Comparison of ENCODE assay signal across 1 cellular context in genomic region chr19:45862271-45862563, GRCh38.
TF ChIP-seq lines count a peak whose summit lies in the region.

No MANE protein-coding gene starts in this region.

TF ChIP-seq in HepG2, 621 proteins besides CTCF, POLR2A, EP300 and RAD21:
- TF ChIP-seq TBL1XR1 (IDR thresholded peaks at IDR 0.05; ENCODE audit: borderline replicate concordance, low read length, partially characterized antibody): no peak
- no peak for TF ChIP-seq TAF1 (CRISPR knock-in tag; IDR thresholded peaks at IDR 0.05)
- TF ChIP-seq MZF1 (CRISPR knock-in tag; IDR thresholded peaks at IDR 0.05; ENCODE audit: borderline replicate concordance): no peak
- no peak for TF ChIP-seq ZSCAN29 (CRISPR knock-in tag; conservative IDR thresholded peaks at IDR 0.05)
- 0 out of 2 replicates have a peak, but pooled peaks have one; percentile 8 for TF ChIP-seq KLF6 (CRISPR knock-in tag; IDR thresholded peaks at IDR 0.05)
- TF ChIP-seq SAP130 (CRISPR knock-in tag; IDR thresholded peaks at IDR 0.05; ENCODE audit: low read depth): 0 out of 2 replicates have a peak, but pooled peaks have one; percentile 28
- peak; percentile 26; the same call in 1 of the 2 replicates for TF ChIP-seq RAD51 (IDR thresholded peaks at IDR 0.05; ENCODE audit: borderline replicate concordance)
- 0 out of 2 replicates have a peak, but pooled peaks have one; percentile 11 for TF ChIP-seq ZNF124 (CRISPR knock-in tag; IDR thresholded peaks at IDR 0.05)
- TF ChIP-seq ZSCAN21 (CRISPR knock-in tag; IDR thresholded peaks at IDR 0.05; ENCODE audit: borderline replicate concordance): no peak; the same call in 1 of the 2 replicates
- TF ChIP-seq, protein P1, sequence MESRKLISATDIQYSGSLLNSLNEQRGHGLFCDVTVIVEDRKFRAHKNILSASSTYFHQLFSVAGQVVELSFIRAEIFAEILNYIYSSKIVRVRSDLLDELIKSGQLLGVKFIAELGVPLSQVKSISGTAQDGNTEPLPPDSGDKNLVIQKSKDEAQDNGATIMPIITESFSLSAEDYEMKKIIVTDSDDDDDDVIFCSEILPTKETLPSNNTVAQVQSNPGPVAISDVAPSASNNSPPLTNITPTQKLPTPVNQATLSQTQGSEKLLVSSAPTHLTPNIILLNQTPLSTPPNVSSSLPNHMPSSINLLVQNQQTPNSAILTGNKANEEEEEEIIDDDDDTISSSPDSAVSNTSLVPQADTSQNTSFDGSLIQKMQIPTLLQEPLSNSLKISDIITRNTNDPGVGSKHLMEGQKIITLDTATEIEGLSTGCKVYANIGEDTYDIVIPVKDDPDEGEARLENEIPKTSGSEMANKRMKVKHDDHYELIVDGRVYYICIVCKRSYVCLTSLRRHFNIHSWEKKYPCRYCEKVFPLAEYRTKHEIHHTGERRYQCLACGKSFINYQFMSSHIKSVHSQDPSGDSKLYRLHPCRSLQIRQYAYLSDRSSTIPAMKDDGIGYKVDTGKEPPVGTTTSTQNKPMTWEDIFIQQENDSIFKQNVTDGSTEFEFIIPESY (CRISPR knock-in tag; IDR thresholded peaks at IDR 0.05): no peak
- TF ChIP-seq, protein P2, sequence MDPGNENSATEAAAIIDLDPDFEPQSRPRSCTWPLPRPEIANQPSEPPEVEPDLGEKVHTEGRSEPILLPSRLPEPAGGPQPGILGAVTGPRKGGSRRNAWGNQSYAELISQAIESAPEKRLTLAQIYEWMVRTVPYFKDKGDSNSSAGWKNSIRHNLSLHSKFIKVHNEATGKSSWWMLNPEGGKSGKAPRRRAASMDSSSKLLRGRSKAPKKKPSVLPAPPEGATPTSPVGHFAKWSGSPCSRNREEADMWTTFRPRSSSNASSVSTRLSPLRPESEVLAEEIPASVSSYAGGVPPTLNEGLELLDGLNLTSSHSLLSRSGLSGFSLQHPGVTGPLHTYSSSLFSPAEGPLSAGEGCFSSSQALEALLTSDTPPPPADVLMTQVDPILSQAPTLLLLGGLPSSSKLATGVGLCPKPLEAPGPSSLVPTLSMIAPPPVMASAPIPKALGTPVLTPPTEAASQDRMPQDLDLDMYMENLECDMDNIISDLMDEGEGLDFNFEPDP (CRISPR knock-in tag; conservative IDR thresholded peaks at IDR 0.05): 0 out of 2 replicates have a peak, but pooled peaks have one; percentile 42
